ENCODE assay signal across 8 cellular contexts in the genomic region with DNA sequence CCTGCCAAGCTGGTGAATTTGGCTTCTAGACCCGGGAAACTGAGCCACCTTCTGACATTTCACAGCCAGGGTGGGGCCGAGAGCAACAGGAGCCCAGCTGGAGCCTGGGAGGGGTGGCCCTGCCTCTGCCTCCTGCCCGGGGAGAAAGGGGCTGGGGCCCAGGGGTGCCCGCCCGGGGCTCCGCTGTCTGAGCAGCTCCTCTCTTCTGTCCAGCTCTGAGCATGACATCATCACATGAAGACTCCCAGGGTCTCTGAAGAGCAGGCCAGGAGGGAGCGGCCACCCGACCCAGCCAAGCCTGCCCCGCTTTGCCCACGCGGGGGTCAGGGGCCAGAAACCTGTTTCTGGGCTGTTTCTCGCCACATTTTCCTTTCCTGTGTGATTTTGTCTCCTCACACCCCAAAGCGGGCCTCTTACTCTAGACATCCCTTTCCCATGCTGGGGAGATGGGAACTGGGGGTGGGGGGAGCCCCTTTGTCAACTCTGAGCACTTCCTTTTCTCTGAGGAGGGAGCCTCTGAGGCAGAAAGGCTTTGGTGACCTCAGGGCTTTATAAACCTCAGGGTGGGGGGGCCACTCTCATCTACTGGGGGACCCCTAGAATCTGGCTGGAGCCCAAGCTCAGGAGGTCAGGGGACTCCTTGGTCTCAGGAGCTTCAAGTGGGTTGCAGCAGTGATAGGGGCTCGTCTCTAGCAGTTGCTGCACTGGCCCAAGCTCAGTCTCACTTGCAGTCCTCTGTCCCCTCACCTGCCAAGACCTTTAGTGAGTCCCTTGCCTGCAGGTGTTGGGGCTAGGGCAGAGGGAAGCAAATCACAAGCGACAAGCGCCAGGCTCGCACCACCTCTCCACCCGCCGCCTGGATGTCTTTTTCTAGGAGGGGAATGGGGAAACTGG. TPM values are rescaled to one million over a fixed set of nuclear protein-coding genes. Genes with fewer than 3 reads are reported as not detected.
DNase-seq lines count a peak whose midpoint lies in the region; ATAC-seq lines count a peak whose summit lies in the region.

No MANE protein-coding gene starts in this region.

- no peaks in the 10 kb centered on the region for H3K9me3 Mint-ChIP-seq in activated CD4-positive, alpha-beta T cell treated with anti-CD3 and anti-CD28 coated beads, Interleukin-2, amount 10 ng/mL, durations not matched to agents 24 days and 14 days
- H3K9me3 Mint-ChIP-seq in stimulated activated naive CD8-positive, alpha-beta T cell treated with anti-CD3 and anti-CD28 coated beads, Interleukin-15, Interleukin-2, amounts not matched to agents 100 ng/mL and 50 ng/mL, for 24 hours: no peaks in the 10 kb centered on the region

- H3K4me1 Mint-ChIP-seq in activated CD4-positive, alpha-beta T cell treated with anti-CD3 and anti-CD28 coated beads, Interleukin-2, amount 10 ng/mL, durations not matched to agents 24 days and 14 days: peaks cover 52% of the 10 kb centered on the region
- H3K4me1 Mint-ChIP-seq in stimulated activated naive CD8-positive, alpha-beta T cell treated with anti-CD3 and anti-CD28 coated beads, Interleukin-15, Interleukin-2, amounts not matched to agents 100 ng/mL and 50 ng/mL, for 24 hours (ENCODE audit: low read depth): peaks cover 87% of the 10 kb centered on the region

- H3K36me3 Mint-ChIP-seq in activated CD4-positive, alpha-beta T cell treated with anti-CD3 and anti-CD28 coated beads, Interleukin-2, amount 10 ng/mL, durations not matched to agents 24 days and 14 days (ENCODE audit: low read depth): peaks cover 29% of the 10 kb centered on the region
- H3K36me3 Mint-ChIP-seq in stimulated activated naive CD8-positive, alpha-beta T cell treated with anti-CD3 and anti-CD28 coated beads, Interleukin-15, Interleukin-2, amounts not matched to agents 100 ng/mL and 50 ng/mL, for 24 hours (ENCODE audit: low read depth): peaks cover 29% of the 10 kb centered on the region

- peak overlapping the region; percentile 96 for H3K27ac Mint-ChIP-seq in activated CD4-positive, alpha-beta T cell treated with anti-CD3 and anti-CD28 coated beads, Interleukin-2, amount 10 ng/mL, durations not matched to agents 24 days and 14 days
- peak overlapping the region; percentile 95 for H3K27ac Mint-ChIP-seq in stimulated activated naive CD8-positive, alpha-beta T cell treated with anti-CD3 and anti-CD28 coated beads, Interleukin-15, Interleukin-2, amounts not matched to agents 100 ng/mL and 50 ng/mL, for 24 hours

- ATAC-seq in GM18511 (IDR thresholded peaks at IDR 0.05; ENCODE audit: unreplicated experiment): peak; percentile 34
- peak; percentile 16 for ATAC-seq in HG02759 (IDR thresholded peaks at IDR 0.05; ENCODE audit: unreplicated experiment)
- no peak for ATAC-seq in GM18861 (IDR thresholded peaks at IDR 0.05; ENCODE audit: unreplicated experiment)

- H3K27me3 Mint-ChIP-seq in activated CD4-positive, alpha-beta T cell treated with anti-CD3 and anti-CD28 coated beads, Interleukin-2, amount 10 ng/mL, durations not matched to agents 24 days and 14 days: no peaks in the 10 kb centered on the region
- H3K27me3 Mint-ChIP-seq in stimulated activated naive CD8-positive, alpha-beta T cell treated with anti-CD3 and anti-CD28 coated beads, Interleukin-15, Interleukin-2, amounts not matched to agents 100 ng/mL and 50 ng/mL, for 24 hours: no peaks in the 10 kb centered on the region

- intact Hi-C loops in activated CD4-positive, alpha-beta T cell treated with anti-CD3 and anti-CD28 coated beads, Interleukin-2, amount 10 ng/mL, durations not matched to agents 24 days and 14 days (cut with micrococcal nuclease): loop anchor here (1.0 to 5.0 kb wide), 4 partner anchors 8 to 200 kb away; a partner anchor contains a TSS

- H3K4me3 Mint-ChIP-seq in activated CD4-positive, alpha-beta T cell treated with anti-CD3 and anti-CD28 coated beads, Interleukin-2, amount 10 ng/mL, durations not matched to agents 24 days and 14 days: peak overlapping the region; percentile 83
- H3K4me3 Mint-ChIP-seq in stimulated activated naive CD8-positive, alpha-beta T cell treated with anti-CD3 and anti-CD28 coated beads, Interleukin-15, Interleukin-2, amounts not matched to agents 100 ng/mL and 50 ng/mL, for 24 hours: peak overlapping the region; percentile 91

- DNase-seq in activated CD4-positive, alpha-beta T cell treated with anti-CD3 and anti-CD28 coated beads, Interleukin-2, amount 10 ng/mL, durations not matched to agents 24 days and 14 days: peak; percentile 82
- peak; percentile 53 for DNase-seq in left kidney (ENCODE audit: low read depth, low spot score)
- DNase-seq in COR-L47 (lab: John Stamatoyannopoulos, UW): no peak
- no peak for DNase-seq in NCI-H1092 (lab: John Stamatoyannopoulos, UW)

RNA-seq across cellular contexts. Expression of a gene that starts 7.6 kb away (rescaled TPM):
- total RNA-seq in activated CD4-positive, alpha-beta T cell treated with anti-CD3 and anti-CD28 coated beads, Interleukin-2, amount 10 ng/mL, durations not matched to agents 24 days and 14 days: 184 and 189 TPM in 2 replicates

RNA-seq across cellular contexts. Expression of a gene that starts 32.5 kb away (rescaled TPM):
- total RNA-seq in activated CD4-positive, alpha-beta T cell treated with anti-CD3 and anti-CD28 coated beads, Interleukin-2, amount 10 ng/mL, durations not matched to agents 24 days and 14 days: 35.0 and 42.4 TPM in 2 replicates

RNA-seq across cellular contexts. Expression of a gene that starts 35.3 kb away (rescaled TPM):
- total RNA-seq in activated CD4-positive, alpha-beta T cell treated with anti-CD3 and anti-CD28 coated beads, Interleukin-2, amount 10 ng/mL, durations not matched to agents 24 days and 14 days: 2.2 and 2.5 TPM in 2 replicates

Comparison
In these comparisons a context has a peak if more than half of its experiments do, and no peak if none do; other contexts are left out.
1. DNase-seq: peak in activated CD4-positive, alpha-beta T cell treated with anti-CD3 and anti-CD28 coated beads, Interleukin-2, amount 10 ng/mL, durations not matched to agents 24 days and 14 days (single experiment) and left kidney (single experiment); none in COR-L47 (single experiment) and NCI-H1092 (single experiment).